29 cellular contexts compared by ENCODE assay signal in the genomic region with DNA sequence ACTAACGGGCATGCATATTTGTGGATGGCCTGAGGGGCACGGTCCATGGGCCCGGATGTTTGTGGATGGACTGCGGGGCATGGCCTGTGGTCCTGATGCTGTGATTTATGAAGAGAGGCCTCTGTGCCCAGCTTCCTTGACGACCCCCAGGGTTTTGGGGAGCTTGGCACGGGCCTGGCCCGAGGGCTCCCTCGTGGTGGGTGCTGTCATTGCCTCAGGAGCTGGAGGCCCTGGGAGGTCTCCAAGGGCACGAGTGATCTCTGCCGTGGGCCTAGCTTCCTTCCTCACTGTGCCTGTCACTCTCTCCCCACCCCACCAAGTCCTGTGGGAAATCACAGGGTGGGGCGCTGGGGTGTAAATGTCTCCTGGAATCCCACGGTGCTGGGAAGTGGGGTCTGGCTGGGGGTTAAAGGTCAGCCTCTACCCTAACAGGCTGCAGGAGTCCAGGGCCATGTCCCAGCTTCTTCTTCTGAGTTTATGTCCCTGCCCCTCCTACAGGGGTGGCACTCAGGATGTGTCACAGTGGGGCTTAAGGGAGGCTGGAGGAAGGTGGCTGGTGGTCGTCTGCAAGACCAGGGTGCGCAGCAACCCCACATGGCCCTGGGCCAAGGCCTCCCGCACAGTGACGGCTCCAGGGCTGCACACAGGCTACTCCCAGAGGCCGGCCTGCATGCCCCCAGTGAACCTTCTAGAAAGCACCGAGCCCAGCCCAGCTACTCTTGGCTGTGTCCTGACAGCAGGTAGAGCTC.
"Had no signal": no experiment of that assay in that cellular context is flagged by ENCODE, and none has a peak within 500 bp of the region (broad histone marks: within the 10 kb centered on the region; RNA-seq: fewer than 3 reads in every experiment).

No MANE protein-coding gene starts in this region.

- H3K27ac ChIP-seq: adrenal gland, body of pancreas, dorsolateral prefrontal cortex, esophagus muscularis mucosa, foreskin keratinocyte, gastrocnemius medialis, heart left ventricle had no signal

- H3K27me3 ChIP-seq: adrenal gland, body of pancreas, dorsolateral prefrontal cortex, esophagus muscularis mucosa, foreskin keratinocyte, gastrocnemius medialis, heart left ventricle had no signal

- DNase-seq: activated CD4-positive, alpha-beta memory T cell treated with anti-CD3 and anti-CD28 coated beads, Interleukin-2, amount 10 ng/mL, durations not matched to agents 7 days and 5 days; activated CD4-positive, alpha-beta T cell treated with anti-CD3 and anti-CD28 coated beads for 1 hour; activated CD4-positive, alpha-beta T cell treated with anti-CD3 and anti-CD28 coated beads for 4 hours; activated CD4-positive, alpha-beta T cell treated with anti-CD3 and anti-CD28 coated beads, Interleukin-2, amount 10 ng/mL, durations not matched to agents 7 days and 5 days; activated CD4-positive, alpha-beta T cell treated with anti-CD3 and anti-CD28 coated beads, Interleukin-2, amount 50 U/mL, for 4 hours; activated CD8-positive, alpha-beta memory T cell treated with anti-CD3 and anti-CD28 coated beads, Interleukin-2, amount 50 U/mL, for 48 hours; activated gamma-delta T cell; activated naive CD4-positive, alpha-beta T cell; activated naive CD4-positive, alpha-beta T cell treated with anti-CD3 and anti-CD28 coated beads, Interleukin-2, amount 10 ng/mL, durations not matched to agents 7 days and 5 days; activated T-cell treated with anti-CD3 and anti-CD28 coated beads for 4 hours; activated T-cell treated with anti-CD3 and anti-CD28 coated beads, Interleukin-2, amount 50 U/mL, for 24 hours; activated T-cell treated with anti-CD3 and anti-CD28 coated beads, Interleukin-2, amount 50 U/mL, for 72 hours; adrenal gland; amygdala; aorta; body of pancreas; caudate nucleus; dorsolateral prefrontal cortex; effector memory CD4-positive, alpha-beta T cell; endodermal cell; erythroblast; foreskin keratinocyte; gastrocnemius medialis; glutamatergic neuron; heart left ventricle; T-helper 2 cell had no signal

- H3K9me3 Mint-ChIP-seq: activated CD4-positive, alpha-beta T cell treated with anti-CD3 and anti-CD28 coated beads, Interleukin-2, amount 10 ng/mL, durations not matched to agents 7 days and 5 days; activated naive CD4-positive, alpha-beta T cell treated with anti-CD3 and anti-CD28 coated beads, Interleukin-2, amount 50 U/mL, for 72 hours; activated T-cell treated with anti-CD3 and anti-CD28 coated beads, Interleukin-2, amount 50 U/mL, for 24 hours; activated T-cell treated with anti-CD3 and anti-CD28 coated beads, Interleukin-2, amount 50 U/mL, for 72 hours had no signal

- H3K27ac Mint-ChIP-seq: activated CD4-positive, alpha-beta memory T cell treated with anti-CD3 and anti-CD28 coated beads, Interleukin-2, amount 10 ng/mL, durations not matched to agents 7 days and 5 days; activated CD4-positive, alpha-beta T cell treated with anti-CD3 and anti-CD28 coated beads, Interleukin-2, amount 10 ng/mL, durations not matched to agents 7 days and 5 days; activated naive CD4-positive, alpha-beta T cell treated with anti-CD3 and anti-CD28 coated beads, Interleukin-2, amount 10 ng/mL, durations not matched to agents 7 days and 5 days; activated T-cell treated with anti-CD3 and anti-CD28 coated beads, Interleukin-2, amount 50 U/mL, for 24 hours; activated T-cell treated with anti-CD3 and anti-CD28 coated beads, Interleukin-2, amount 50 U/mL, for 72 hours; endodermal cell; WTC11 had no signal

- H3K4me1 ChIP-seq: adrenal gland, body of pancreas, esophagus muscularis mucosa, foreskin keratinocyte, gastrocnemius medialis, heart left ventricle had no signal

- ATAC-seq: activated naive CD4-positive, alpha-beta T cell treated with anti-CD3 and anti-CD28 coated beads, Interleukin-2, amount 50 U/mL, for 72 hours; activated T-cell treated with anti-CD3 and anti-CD28 coated beads, Interleukin-2, amount 50 U/mL, for 72 hours; body of pancreas; foreskin keratinocyte; gastrocnemius medialis; heart left ventricle; WTC11 had no signal

- H3K4me3 Mint-ChIP-seq: activated CD4-positive, alpha-beta memory T cell treated with anti-CD3 and anti-CD28 coated beads, Interleukin-2, amount 10 ng/mL, durations not matched to agents 7 days and 5 days; activated CD4-positive, alpha-beta T cell treated with anti-CD3 and anti-CD28 coated beads, Interleukin-2, amount 10 ng/mL, durations not matched to agents 7 days and 5 days; activated naive CD4-positive, alpha-beta T cell treated with anti-CD3 and anti-CD28 coated beads, Interleukin-2, amount 10 ng/mL, durations not matched to agents 7 days and 5 days; activated T-cell treated with anti-CD3 and anti-CD28 coated beads, Interleukin-2, amount 50 U/mL, for 24 hours; activated T-cell treated with anti-CD3 and anti-CD28 coated beads, Interleukin-2, amount 50 U/mL, for 72 hours; endodermal cell; WTC11 had no signal

- H3K4me3 ChIP-seq: adrenal gland, body of pancreas, dorsolateral prefrontal cortex, esophagus muscularis mucosa, gastrocnemius medialis, heart left ventricle had no signal

- H3K4me1 Mint-ChIP-seq: activated CD4-positive, alpha-beta T cell treated with anti-CD3 and anti-CD28 coated beads, Interleukin-2, amount 10 ng/mL, durations not matched to agents 7 days and 5 days; activated naive CD4-positive, alpha-beta T cell treated with anti-CD3 and anti-CD28 coated beads, Interleukin-2, amount 10 ng/mL, durations not matched to agents 7 days and 5 days; endodermal cell; WTC11 had no signal

- H3K36me3 ChIP-seq: adrenal gland, gastrocnemius medialis had no signal

- H3K9me3 ChIP-seq: adrenal gland, body of pancreas, esophagus muscularis mucosa, gastrocnemius medialis had no signal

- H3K27me3 Mint-ChIP-seq: activated CD4-positive, alpha-beta memory T cell treated with anti-CD3 and anti-CD28 coated beads, Interleukin-2, amount 10 ng/mL, durations not matched to agents 7 days and 5 days; activated CD4-positive, alpha-beta T cell treated with anti-CD3 and anti-CD28 coated beads, Interleukin-2, amount 10 ng/mL, durations not matched to agents 7 days and 5 days; activated naive CD4-positive, alpha-beta T cell treated with anti-CD3 and anti-CD28 coated beads, Interleukin-2, amount 10 ng/mL, durations not matched to agents 7 days and 5 days; activated T-cell treated with anti-CD3 and anti-CD28 coated beads, Interleukin-2, amount 50 U/mL, for 24 hours had no signal
